8 cellular contexts compared by ENCODE assay signal in genomic region chr6:43516697-43517502, GRCh38. TPM values are rescaled to one million over a fixed set of nuclear protein-coding genes. Genes with fewer than 3 reads are reported as not detected.
DNase-seq lines count a peak whose midpoint lies in the region; ATAC-seq, FAIRE-seq and TF ChIP-seq lines count a peak whose summit lies in the region.

Gene POLR1C, plus strand, starts transcription at chr6:43517089. Its CDS starts 21 bp downstream, at chr6:43517110.
Gene YIPF3, minus strand, starts transcription at chr6:43516926. Its CDS starts 119 bp downstream, at chr6:43516807.

- peak; percentile 99 for DNase-seq in ELF-1 (ENCODE audit: low read depth, low spot score)
- DNase-seq in H54 (ENCODE audit: insufficient read length, low spot score) = peak; percentile 99
- DNase-seq in RWPE2 (ENCODE audit: low spot score) = peak; percentile 96
- peak; percentile 94 for DNase-seq in activated T-helper 2 cell treated with anti-CD3 and anti-CD28 coated beads, Interferon-gamma antibody, Interleukin-2, Interleukin-4, amounts not matched to agents 10 μg/mL and 5 μg/mL and 100 μg/mL, durations not matched to agents 14 hours and 24 hours and 36 hours (ENCODE audit: low spot score)
- DNase-seq in fibroblast of the aortic adventitia (ENCODE audit: low read depth) = peak; percentile 99
- peak; percentile 95 for DNase-seq in nephron progenitor cell
- DNase-seq in stimulated activated naive CD8-positive, alpha-beta T cell treated with anti-CD3 and anti-CD28 coated beads, Interleukin-15, amount 100 ng/mL, for 72 hours = peak; percentile 95 to 97

- peaks cover 40% of the 10 kb centered on the region for H3K36me3 Mint-ChIP-seq in activated T-helper 2 cell treated with anti-CD3 and anti-CD28 coated beads, Interferon-gamma antibody, Interleukin-2, Interleukin-4, amounts not matched to agents 10 μg/mL and 5 μg/mL and 100 μg/mL, durations not matched to agents 14 hours and 24 hours and 36 hours (ENCODE audit: low read depth)
- peaks cover 34% of the 10 kb centered on the region for H3K36me3 Mint-ChIP-seq in nephron progenitor cell (ENCODE audit: low read depth)

- peak within 1 kb of the TSS; percentile 97 for H3K9ac ChIP-seq in Loucy (ENCODE audit: low read depth, low read length, poor library complexity, severe bottlenecking)

- H3K9me3 Mint-ChIP-seq in activated T-helper 2 cell treated with anti-CD3 and anti-CD28 coated beads, Interferon-gamma antibody, Interleukin-2, Interleukin-4, amounts not matched to agents 10 μg/mL and 5 μg/mL and 100 μg/mL, durations not matched to agents 14 hours and 24 hours and 36 hours = no peaks in the 10 kb centered on the region
- no peaks in the 10 kb centered on the region for H3K9me3 Mint-ChIP-seq in nephron progenitor cell
- H3K9me3 Mint-ChIP-seq in stimulated activated naive CD8-positive, alpha-beta T cell treated with anti-CD3 and anti-CD28 coated beads, Interleukin-15, amount 100 ng/mL, for 72 hours = no peaks in the 10 kb centered on the region

- H3K27ac Mint-ChIP-seq in activated T-helper 2 cell treated with anti-CD3 and anti-CD28 coated beads, Interferon-gamma antibody, Interleukin-2, Interleukin-4, amounts not matched to agents 10 μg/mL and 5 μg/mL and 100 μg/mL, durations not matched to agents 14 hours and 24 hours and 36 hours = no peak within 1 kb of the TSS
- H3K27ac Mint-ChIP-seq in nephron progenitor cell = peak within 1 kb of the TSS; percentile 64
- no peak within 1 kb of the TSS for H3K27ac Mint-ChIP-seq in stimulated activated naive CD8-positive, alpha-beta T cell treated with anti-CD3 and anti-CD28 coated beads, Interleukin-15, amount 100 ng/mL, for 72 hours

- peak; percentile 91 for TF ChIP-seq POLR2A in H54 (IDR thresholded peaks at IDR 0.05; ENCODE audit: low read depth, low read length)

- H4K20me1 ChIP-seq in Loucy (ENCODE audit: insufficient read depth, low read length, poor library complexity, severe bottlenecking) = peaks cover 31% of the 10 kb centered on the region

- no peaks in the 10 kb centered on the region for H3F3A ChIP-seq in Loucy (ENCODE audit: low read depth)

- H3K27me3 ChIP-seq in Loucy (ENCODE audit: insufficient read depth, low read length, poor library complexity, severe bottlenecking) (no peaks in the 10 kb centered on the region), RWPE2 (ENCODE audit: insufficient read depth, poor library complexity, severe bottlenecking) (no peaks in the 10 kb centered on the region)

- H3K9me3 ChIP-seq in Loucy (ENCODE audit: insufficient read depth, low read depth, low read length) = no peaks in the 10 kb centered on the region
- H3K9me3 ChIP-seq in RWPE2 (ENCODE audit: severe bottlenecking) = no peaks in the 10 kb centered on the region

- peaks cover 69% of the 10 kb centered on the region for H3K79me2 ChIP-seq in Loucy (ENCODE audit: insufficient read depth, low read length)

- TF ChIP-seq CTCF in Loucy (conservative IDR thresholded peaks at IDR 0.05; ENCODE audit: low read length) = no peak
- no peak for TF ChIP-seq CTCF in RWPE2 (IDR thresholded peaks at IDR 0.05; ENCODE audit: poor library complexity, severe bottlenecking)
- TF ChIP-seq CTCF in fibroblast of the aortic adventitia (IDR thresholded peaks at IDR 0.05; ENCODE audit: insufficient read depth, low read length) = no peak
- TF ChIP-seq CTCF in nephron progenitor cell (IDR thresholded peaks at IDR 0.05) = no peak

- intact Hi-C loops in activated T-helper 2 cell treated with anti-CD3 and anti-CD28 coated beads, Interferon-gamma antibody, Interleukin-2, Interleukin-4, amounts not matched to agents 10 μg/mL and 5 μg/mL and 100 μg/mL, durations not matched to agents 14 hours and 24 hours and 36 hours (cut with micrococcal nuclease) = loop anchor here (1.0 to 5.0 kb wide), 3 partner anchors 60 to 345 kb away; partner anchors contain the start of genes GTPBP2, POLH, SRF and XPO5

- H3K4me3 ChIP-seq in Loucy (ENCODE audit: low read length, poor library complexity, severe bottlenecking) (peak within 1 kb of the TSS; percentile 93), RWPE2 (ENCODE audit: severe bottlenecking) (peak within 1 kb of the TSS; percentile 79), fibroblast of the aortic adventitia (ENCODE audit: low read depth, low read length) (peak within 1 kb of the TSS; percentile 100)

- peak; percentile 52 for FAIRE-seq in H54 (lab: Jason Lieb, UNC)

- H3K4me1 Mint-ChIP-seq in activated T-helper 2 cell treated with anti-CD3 and anti-CD28 coated beads, Interferon-gamma antibody, Interleukin-2, Interleukin-4, amounts not matched to agents 10 μg/mL and 5 μg/mL and 100 μg/mL, durations not matched to agents 14 hours and 24 hours and 36 hours (ENCODE audit: low read depth) = peaks cover 18% of the 10 kb centered on the region
- H3K4me1 Mint-ChIP-seq in nephron progenitor cell = peaks cover 16% of the 10 kb centered on the region
- H3K4me1 Mint-ChIP-seq in stimulated activated naive CD8-positive, alpha-beta T cell treated with anti-CD3 and anti-CD28 coated beads, Interleukin-15, amount 100 ng/mL, for 72 hours = peaks cover 21% of the 10 kb centered on the region

- H3K36me3 ChIP-seq in Loucy (ENCODE audit: insufficient read depth, low read length) (peaks cover 43% of the 10 kb centered on the region; the same call in 1 of the 2 replicates), RWPE2 (ENCODE audit: low read depth) (peaks cover 59% of the 10 kb centered on the region)

- H3K9me2 ChIP-seq in Loucy (replicated peaks; ENCODE audit: low read depth, low read length) = no peaks in the 10 kb centered on the region

- peak within 1 kb of the TSS; percentile 43 for H3K27ac ChIP-seq in RWPE2 (ENCODE audit: poor library complexity, severe bottlenecking)

- H3K4me1 ChIP-seq in Loucy (ENCODE audit: insufficient read depth, low read length, poor library complexity, severe bottlenecking) = peaks cover 38% of the 10 kb centered on the region
- no peaks in the 10 kb centered on the region for H3K4me1 ChIP-seq in RWPE2 (ENCODE audit: insufficient read depth, poor library complexity, severe bottlenecking)

- ATAC-seq in RWPE2 (ENCODE audit: low read depth) = peak; percentile 86
- ATAC-seq in stimulated activated naive CD8-positive, alpha-beta T cell treated with anti-CD3 and anti-CD28 coated beads, Interleukin-15, amount 100 ng/mL, for 72 hours = peak; percentile 95

- H2AFZ ChIP-seq in Loucy (ENCODE audit: low read length) = peak within 1 kb of the TSS; percentile 88

- peak within 1 kb of the TSS; percentile 96 for H3K4me2 ChIP-seq in Loucy (ENCODE audit: low read depth, low read length, poor library complexity, severe bottlenecking)

- H3K4me3 Mint-ChIP-seq in activated T-helper 2 cell treated with anti-CD3 and anti-CD28 coated beads, Interferon-gamma antibody, Interleukin-2, Interleukin-4, amounts not matched to agents 10 μg/mL and 5 μg/mL and 100 μg/mL, durations not matched to agents 14 hours and 24 hours and 36 hours (ENCODE audit: low read depth) = no peak within 1 kb of the TSS
- no peak within 1 kb of the TSS for H3K4me3 Mint-ChIP-seq in nephron progenitor cell
- no peak within 1 kb of the TSS for H3K4me3 Mint-ChIP-seq in stimulated activated naive CD8-positive, alpha-beta T cell treated with anti-CD3 and anti-CD28 coated beads, Interleukin-15, amount 100 ng/mL, for 72 hours

- H3K27me3 Mint-ChIP-seq in activated T-helper 2 cell treated with anti-CD3 and anti-CD28 coated beads, Interferon-gamma antibody, Interleukin-2, Interleukin-4, amounts not matched to agents 10 μg/mL and 5 μg/mL and 100 μg/mL, durations not matched to agents 14 hours and 24 hours and 36 hours (ENCODE audit: low read depth) = no peaks in the 10 kb centered on the region
- no peaks in the 10 kb centered on the region for H3K27me3 Mint-ChIP-seq in nephron progenitor cell (ENCODE audit: low read depth, poor library complexity)
- no peaks in the 10 kb centered on the region for H3K27me3 Mint-ChIP-seq in stimulated activated naive CD8-positive, alpha-beta T cell treated with anti-CD3 and anti-CD28 coated beads, Interleukin-15, amount 100 ng/mL, for 72 hours

RNA-seq across cellular contexts. Expression of gene POLR1C, which starts in this region (rescaled TPM):
- 60.8 and 63.8 TPM in 2 replicates for total RNA-seq in activated T-helper 2 cell treated with anti-CD3 and anti-CD28 coated beads, Interferon-gamma antibody, Interleukin-2, Interleukin-4, amounts not matched to agents 10 μg/mL and 5 μg/mL and 100 μg/mL, durations not matched to agents 14 hours and 24 hours and 36 hours
- 27.0 and 45.7 TPM in 2 replicates for total RNA-seq in fibroblast of the aortic adventitia (ENCODE audit: low replicate concordance)

RNA-seq across cellular contexts. Expression of gene YIPF3, which starts in this region (rescaled TPM):
- total RNA-seq in activated T-helper 2 cell treated with anti-CD3 and anti-CD28 coated beads, Interferon-gamma antibody, Interleukin-2, Interleukin-4, amounts not matched to agents 10 μg/mL and 5 μg/mL and 100 μg/mL, durations not matched to agents 14 hours and 24 hours and 36 hours = 51.7 and 59.0 TPM in 2 replicates
- total RNA-seq in fibroblast of the aortic adventitia (ENCODE audit: low replicate concordance) = 71.6 and 94.4 TPM in 2 replicates

Comparison
In these comparisons a context has a peak if more than half of its experiments do, and no peak if none do; other contexts are left out.
1. Peak in every context shown above with its lines: DNase-seq, ATAC-seq, H3K4me3 ChIP-seq and H3K27ac ChIP-seq.